7 cellular contexts compared by ENCODE assay signal in the genomic region with DNA sequence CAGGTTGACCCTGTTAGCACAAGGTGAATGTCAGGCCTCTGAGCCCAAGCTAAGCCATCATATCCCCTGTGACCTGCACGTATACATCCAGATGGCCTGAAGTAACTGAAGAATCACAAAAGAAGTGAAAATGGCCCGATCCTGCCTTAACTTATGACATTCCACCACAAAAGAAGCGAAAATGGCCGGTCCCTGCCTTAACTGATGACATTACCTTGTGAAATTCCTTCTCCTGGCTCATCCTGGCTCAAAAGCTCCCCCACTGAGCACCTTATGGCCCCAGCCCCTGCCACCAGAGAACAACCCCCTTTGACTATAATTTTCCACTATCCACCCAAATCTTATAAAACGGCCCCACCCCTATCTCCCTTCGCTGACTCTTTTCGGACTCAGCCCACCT. TPM values are rescaled to one million over a fixed set of nuclear protein-coding genes. Genes with fewer than 3 reads are reported as not detected.
"Had no signal": no experiment of that assay in that cellular context is flagged by ENCODE, and none has a peak within 500 bp of the region (broad histone marks: within the 10 kb centered on the region; RNA-seq: fewer than 3 reads in every experiment).

No MANE protein-coding gene starts in this region.

RNA-seq across cellular contexts. Expression of a gene that starts 13.0 kb away (rescaled TPM):
- total RNA-seq: GM23248, H4, H7, HepG2, HFFc6, HT1080 had no signal
- polyA plus RNA-seq: GM23248, IgD-negative memory B cell had no signal
